Comparison of ENCODE assay signal across 8 cellular contexts in genomic region chr10:89837173-89838001, GRCh38.
DNase-seq lines count a peak whose midpoint lies in the region; ATAC-seq, FAIRE-seq and TF ChIP-seq lines count a peak whose summit lies in the region.

No MANE protein-coding gene starts in this region.

- H2AFZ ChIP-seq in HepG2 (ENCODE audit: low read length) (no peak overlapping the region), mesenchymal stem cell (ENCODE audit: low read depth, low read length) (peak overlapping the region; percentile 29)

- H4K20me1 ChIP-seq in HepG2 (ENCODE audit: insufficient read depth, low read length): no peaks in the 10 kb centered on the region

- no peak for DNase-seq in HepG2 (ENCODE audit: low spot score)
- DNase-seq in T-helper 1 cell: peak in 3 of 5 donors; percentile 15 to 24 (median 21)
- peak; percentile 25 for DNase-seq in central memory CD4-positive, alpha-beta T cell
- DNase-seq in mesenchymal stem cell: no peak
- DNase-seq in NCI-H2227 treated with DMSO at 0.1 percent for 48 hours (lab: John Stamatoyannopoulos, UW): no peak
- DNase-seq in amniotic stem cell (lab: John Stamatoyannopoulos, UW): no peak

- intact Hi-C loops in HepG2 (cut with micrococcal nuclease; ENCODE audit: unreplicated experiment): no loop called here

- no peak overlapping the region for H2AK5ac ChIP-seq in mesenchymal stem cell (ENCODE audit: low read length, severe bottlenecking)

- WGBS in liver: 5% methylated on average over 60 of the region's 60 CpGs
- WGBS in HepG2 (ENCODE audit: low lambda C conversion rate): 86% methylated on average over 53 of the region's 60 CpGs
- 98% methylated on average over 60 of the region's 60 CpGs for WGBS in mesenchymal stem cell

- peaks cover 0 to 2% (median under 1%) of the 10 kb centered on the region in 4 donors for H3K9me3 ChIP-seq in liver (ENCODE audit: control insufficient read depth in 4 of 4, low read length in 3 of 4)
- H3K9me3 ChIP-seq in HepG2 (ENCODE audit: low read length): peaks cover 6% of the 10 kb centered on the region; the same call in 1 of the 2 replicates
- peaks cover 9% of the 10 kb centered on the region for H3K9me3 ChIP-seq in mesenchymal stem cell (ENCODE audit: control insufficient read depth, low read length)

- H3K4me1 ChIP-seq in liver (ENCODE audit: control insufficient read depth in 4 of 4, insufficient read depth in 4 of 4, low read length in 3 of 4) (peaks cover 0 to 11% (median 5%) of the 10 kb centered on the region in 4 donors), HepG2 (ENCODE audit: insufficient read depth, low read length) (no peaks in the 10 kb centered on the region), mesenchymal stem cell (ENCODE audit: control insufficient read depth, insufficient read depth, low read depth, low read length) (no peaks in the 10 kb centered on the region)

- H4K8ac ChIP-seq in mesenchymal stem cell (ENCODE audit: low read length): no peak overlapping the region

- no peak for FAIRE-seq in HepG2 (lab: Jason Lieb, UNC)

- H3K4me2 ChIP-seq in HepG2 (ENCODE audit: low read depth, low read length) (no peak overlapping the region), mesenchymal stem cell (ENCODE audit: low read length, poor library complexity, severe bottlenecking) (no peak overlapping the region)

- H3K27me3 ChIP-seq in liver (ENCODE audit: control insufficient read depth in 4 of 4, insufficient read depth in 4 of 4, low read length in 3 of 4) (no peaks in the 10 kb centered on the region), HepG2 (ENCODE audit: control insufficient read depth in 1 of 2, insufficient read depth in 2 of 2, low read length in 2 of 2) (no peaks in the 10 kb centered on the region), mesenchymal stem cell (ENCODE audit: control insufficient read depth in 1 of 2, insufficient read depth in 1 of 2, low read length in 2 of 2) (peaks cover 0 to 20% of the 10 kb centered on the region in 2 experiments)

- no peak for TF ChIP-seq EP300 in HepG2 (IDR thresholded peaks at IDR 0.05; ENCODE audit: low read depth in 2 of 2, low read length in 2 of 2)
- no peak for TF ChIP-seq EP300 in HepG2 (CRISPR knock-in tag; IDR thresholded peaks at IDR 0.05; ENCODE audit: borderline replicate concordance)

- TF ChIP-seq CTCF in liver (IDR thresholded peaks at IDR 0.05; ENCODE audit: low read depth, low read length, missing input control) (no peak), HepG2 (CRISPR knock-in tag; IDR thresholded peaks at IDR 0.05) (no peak)

- H2BK5ac ChIP-seq in mesenchymal stem cell (ENCODE audit: low read depth, low read length, poor library complexity, severe bottlenecking): no peak overlapping the region

- H3K36me3 ChIP-seq in liver (ENCODE audit: control insufficient read depth in 4 of 4, insufficient read depth in 3 of 4, low read depth in 1 of 4, low read length in 3 of 4) (no peaks in the 10 kb centered on the region), HepG2 (replicated peaks in 1 of 2; ENCODE audit: control insufficient read depth in 1 of 2, insufficient read depth in 2 of 2, low read length in 2 of 2) (no peaks in the 10 kb centered on the region), mesenchymal stem cell (ENCODE audit: control insufficient read depth in 1 of 2, insufficient read depth in 2 of 2, low read depth in 1 of 2, low read length in 2 of 2) (no peaks in the 10 kb centered on the region)

- no peaks in the 10 kb centered on the region for H3K79me1 ChIP-seq in mesenchymal stem cell (replicated peaks; ENCODE audit: low read length, poor library complexity, severe bottlenecking)

- no peak for TF ChIP-seq POLR2A in HepG2 (IDR thresholded peaks at IDR 0.05; ENCODE audit: insufficient read depth in 1 of 2, low read depth in 2 of 2, low read length in 2 of 2)

- TF ChIP-seq RAD21 in liver (IDR thresholded peaks at IDR 0.05): no peak
- no peak for TF ChIP-seq RAD21 in HepG2 (CRISPR knock-in tag; IDR thresholded peaks at IDR 0.05)

- no peak overlapping the region for H2BK120ac ChIP-seq in mesenchymal stem cell (ENCODE audit: low read depth, low read length)

- CTCF ChIA-PET in HepG2 (lab: Yijun Ruan, JAX; ENCODE audit: low intra/inter-chr PET ratio, low total read pairs): no interaction called here

- no peak overlapping the region for H3K4ac ChIP-seq in mesenchymal stem cell (ENCODE audit: low read depth in 1 of 2, low read length in 2 of 2)

- H3K23ac ChIP-seq in mesenchymal stem cell (ENCODE audit: low read length in 2 of 2): no peak overlapping the region

- no peak overlapping the region for H2BK15ac ChIP-seq in mesenchymal stem cell (ENCODE audit: low read depth, poor library complexity, severe bottlenecking)

- POLR2A ChIA-PET in HepG2 (lab: Yijun Ruan, JAX): no interaction called here

- H3K27ac ChIP-seq in liver (ENCODE audit: low read depth in 1 of 2, low read length in 2 of 2): no peak overlapping the region
- H3K27ac ChIP-seq in HepG2 (ENCODE audit: extremely low read length, insufficient read depth, low read length): no peak overlapping the region
- H3K27ac ChIP-seq in mesenchymal stem cell (ENCODE audit: low read length, poor library complexity, severe bottlenecking): no peak overlapping the region
- H3K27ac ChIP-seq in temporal lobe (ENCODE audit: low read depth, low read length): peak overlapping the region; percentile 44

- no peak overlapping the region for H3K14ac ChIP-seq in mesenchymal stem cell (ENCODE audit: low read length in 2 of 2)

- no peak overlapping the region for H3K18ac ChIP-seq in mesenchymal stem cell (ENCODE audit: low read depth in 1 of 2, low read length in 2 of 2)

- H2BK12ac ChIP-seq in mesenchymal stem cell (ENCODE audit: low read length in 2 of 2): no peak overlapping the region

- H3K9ac ChIP-seq in liver (ENCODE audit: low read depth in 1 of 2, low read length in 2 of 2): peak overlapping the region in 1 of 2 donors; percentile 36
- H3K9ac ChIP-seq in HepG2 (ENCODE audit: insufficient read depth, low read depth, low read length): no peak overlapping the region
- H3K9ac ChIP-seq in mesenchymal stem cell (ENCODE audit: low read length): peak overlapping the region; percentile 82

- in situ Hi-C loops in HepG2 (cut with HindIII; ENCODE audit: extremely low pct_ligation_motif_present, low pct_unique_long_range_greater_than_20kb): no loop called here

- no TSS peak for BruUV-seq in HepG2 (replicated peaks; lab: Mats Ljungman, UMichigan)

- H3K79me2 ChIP-seq in HepG2 (ENCODE audit: insufficient read depth, low read length): no peaks in the 10 kb centered on the region

- ATAC-seq in HepG2: no peak; the same call in 2 of the 3 replicates

- no peak overlapping the region for H4K91ac ChIP-seq in mesenchymal stem cell (ENCODE audit: low read length)

- peak overlapping the region; percentile 20 to 47 (median 43) for H3K4me3 ChIP-seq in liver (ENCODE audit: low read depth in 1 of 3, low read length in 3 of 3)
- H3K4me3 ChIP-seq in HepG2 (replicated peaks in 1 of 3; ENCODE audit: insufficient read depth in 1 of 3, low read depth in 2 of 3, low read length in 3 of 3): no peak overlapping the region
- peak overlapping the region in 1 of 2 experiments; percentile 78 for H3K4me3 ChIP-seq in mesenchymal stem cell (ENCODE audit: insufficient read depth in 1 of 2, low read depth in 1 of 2, low read length in 2 of 2)

TF ChIP-seq in liver, 16 proteins besides CTCF, POLR2A, EP300 and RAD21:
- TF ChIP-seq HNF4A (conservative IDR thresholded peaks at IDR 0.05) (no peak), TAF1 (conservative IDR thresholded peaks at IDR 0.05) (no peak), FOXA2 (IDR thresholded peaks at IDR 0.05) (no peak), NR2F2 (IDR thresholded peaks at IDR 0.05) (peak; percentile 8)

TF ChIP-seq in HepG2, 621 proteins besides CTCF, POLR2A, EP300 and RAD21 (continues in another document):
- TF ChIP-seq ZNF496 (CRISPR knock-in tag; IDR thresholded peaks at IDR 0.05; ENCODE audit: insufficient replicate concordance) (no peak), NFE2L2 (IDR thresholded peaks at IDR 0.05; ENCODE audit: low read length) (no peak), ZNF17 (CRISPR knock-in tag; IDR thresholded peaks at IDR 0.05) (no peak), RFXAP (CRISPR knock-in tag; IDR thresholded peaks at IDR 0.05; ENCODE audit: borderline replicate concordance) (no peak)
- TF ChIP-seq, protein P1, sequence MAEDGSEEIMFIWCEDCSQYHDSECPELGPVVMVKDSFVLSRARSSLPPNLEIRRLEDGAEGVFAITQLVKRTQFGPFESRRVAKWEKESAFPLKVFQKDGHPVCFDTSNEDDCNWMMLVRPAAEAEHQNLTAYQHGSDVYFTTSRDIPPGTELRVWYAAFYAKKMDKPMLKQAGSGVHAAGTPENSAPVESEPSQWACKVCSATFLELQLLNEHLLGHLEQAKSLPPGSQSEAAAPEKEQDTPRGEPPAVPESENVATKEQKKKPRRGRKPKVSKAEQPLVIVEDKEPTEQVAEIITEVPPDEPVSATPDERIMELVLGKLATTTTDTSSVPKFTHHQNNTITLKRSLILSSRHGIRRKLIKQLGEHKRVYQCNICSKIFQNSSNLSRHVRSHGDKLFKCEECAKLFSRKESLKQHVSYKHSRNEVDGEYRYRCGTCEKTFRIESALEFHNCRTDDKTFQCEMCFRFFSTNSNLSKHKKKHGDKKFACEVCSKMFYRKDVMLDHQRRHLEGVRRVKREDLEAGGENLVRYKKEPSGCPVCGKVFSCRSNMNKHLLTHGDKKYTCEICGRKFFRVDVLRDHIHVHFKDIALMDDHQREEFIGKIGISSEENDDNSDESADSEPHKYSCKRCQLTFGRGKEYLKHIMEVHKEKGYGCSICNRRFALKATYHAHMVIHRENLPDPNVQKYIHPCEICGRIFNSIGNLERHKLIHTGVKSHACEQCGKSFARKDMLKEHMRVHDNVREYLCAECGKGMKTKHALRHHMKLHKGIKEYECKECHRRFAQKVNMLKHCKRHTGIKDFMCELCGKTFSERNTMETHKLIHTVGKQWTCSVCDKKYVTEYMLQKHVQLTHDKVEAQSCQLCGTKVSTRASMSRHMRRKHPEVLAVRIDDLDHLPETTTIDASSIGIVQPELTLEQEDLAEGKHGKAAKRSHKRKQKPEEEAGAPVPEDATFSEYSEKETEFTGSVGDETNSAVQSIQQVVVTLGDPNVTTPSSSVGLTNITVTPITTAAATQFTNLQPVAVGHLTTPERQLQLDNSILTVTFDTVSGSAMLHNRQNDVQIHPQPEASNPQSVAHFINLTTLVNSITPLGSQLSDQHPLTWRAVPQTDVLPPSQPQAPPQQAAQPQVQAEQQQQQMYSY (CRISPR knock-in tag; IDR thresholded peaks at IDR 0.05): no peak
- TF ChIP-seq, protein P2, sequence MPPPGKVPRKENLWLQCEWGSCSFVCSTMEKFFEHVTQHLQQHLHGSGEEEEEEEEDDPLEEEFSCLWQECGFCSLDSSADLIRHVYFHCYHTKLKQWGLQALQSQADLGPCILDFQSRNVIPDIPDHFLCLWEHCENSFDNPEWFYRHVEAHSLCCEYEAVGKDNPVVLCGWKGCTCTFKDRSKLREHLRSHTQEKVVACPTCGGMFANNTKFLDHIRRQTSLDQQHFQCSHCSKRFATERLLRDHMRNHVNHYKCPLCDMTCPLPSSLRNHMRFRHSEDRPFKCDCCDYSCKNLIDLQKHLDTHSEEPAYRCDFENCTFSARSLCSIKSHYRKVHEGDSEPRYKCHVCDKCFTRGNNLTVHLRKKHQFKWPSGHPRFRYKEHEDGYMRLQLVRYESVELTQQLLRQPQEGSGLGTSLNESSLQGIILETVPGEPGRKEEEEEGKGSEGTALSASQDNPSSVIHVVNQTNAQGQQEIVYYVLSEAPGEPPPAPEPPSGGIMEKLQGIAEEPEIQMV (CRISPR knock-in tag; IDR thresholded peaks at IDR 0.05; ENCODE audit: low read depth): no peak

Comparison
In these comparisons a context has a peak if more than half of its experiments do, and no peak if none do; other contexts are left out.
1. H3K4me3 ChIP-seq: peak in liver (3 of 3); none in HepG2 (0 of 3).
2. DNase-seq: peak in T-helper 1 cell (3 of 5) and central memory CD4-positive, alpha-beta T cell (single experiment); none in HepG2 (single experiment), mesenchymal stem cell (single experiment), NCI-H2227 treated with DMSO at 0.1 percent for 48 hours (single experiment) and amniotic stem cell (single experiment).